19 cellular contexts compared by ENCODE assay signal in genomic region chr1:59113876-59114457, GRCh38.
"Had no signal": no experiment of that assay in that cellular context is flagged by ENCODE, and none has a peak within 500 bp of the region (broad histone marks: within the 10 kb centered on the region; RNA-seq: fewer than 3 reads in every experiment).

No MANE protein-coding gene starts in this region.

- H3K4me3 ChIP-seq: coronary artery, lung, ovary, spleen, stomach, testis, upper lobe of right lung had no signal

- H3K9me3 ChIP-seq: ovary, spleen, stomach, testis, upper lobe of right lung had no signal

- H3K4me1 Mint-ChIP-seq: naive B cell had no signal

- H3K36me3 ChIP-seq: ovary, spleen, stomach, upper lobe of right lung had no signal

- H3K27me3 Mint-ChIP-seq: activated CD8-positive, alpha-beta T cell treated with anti-CD3 and anti-CD28 coated beads for 36 hours; naive B cell had no signal

- H3K9me3 Mint-ChIP-seq: activated CD8-positive, alpha-beta T cell treated with anti-CD3 and anti-CD28 coated beads for 36 hours; activated naive CD4-positive, alpha-beta T cell treated with anti-CD3 and anti-CD28 coated beads, Interleukin-2, amount 50 U/mL, for 72 hours; brain; naive B cell; WTC11 had no signal

- ATAC-seq: activated CD8-positive, alpha-beta T cell treated with anti-CD3 and anti-CD28 coated beads for 36 hours; activated naive CD4-positive, alpha-beta T cell treated with anti-CD3 and anti-CD28 coated beads, Interleukin-2, amount 50 U/mL, for 72 hours; esophagus mucosa; sciatic nerve; upper lobe of right lung; WTC11 had no signal

- H3K27me3 ChIP-seq: ovary, spleen, stomach, testis, upper lobe of right lung had no signal

- H3K4me3 Mint-ChIP-seq: activated CD8-positive, alpha-beta T cell treated with anti-CD3 and anti-CD28 coated beads for 36 hours; brain; naive B cell; WTC11 had no signal

- H3K36me3 Mint-ChIP-seq: activated naive CD4-positive, alpha-beta T cell treated with anti-CD3 and anti-CD28 coated beads, Interleukin-2, amount 50 U/mL, for 72 hours; brain; naive B cell; WTC11 had no signal

- H3K27ac Mint-ChIP-seq: activated CD8-positive, alpha-beta T cell treated with anti-CD3 and anti-CD28 coated beads for 36 hours; activated naive CD4-positive, alpha-beta T cell treated with anti-CD3 and anti-CD28 coated beads, Interleukin-2, amount 50 U/mL, for 72 hours; brain; WTC11 had no signal

- H3K4me1 ChIP-seq: spleen, stomach, testis, upper lobe of right lung had no signal

- DNase-seq: activated CD4-positive, alpha-beta T cell treated with anti-CD3 and anti-CD28 coated beads for 48 hours; activated CD8-positive, alpha-beta T cell treated with anti-CD3 and anti-CD28 coated beads for 36 hours; activated gamma-delta T cell; activated T-cell treated with anti-CD3 and anti-CD28 coated beads, Interleukin-2, amount 50 U/mL, for 48 hours; central memory CD4-positive, alpha-beta T cell; islet precursor cell; naive B cell; ovary; spleen; stomach; testis; upper lobe of right lung had no signal

- H3K27ac ChIP-seq: coronary artery, ovary, spleen, stomach, testis, upper lobe of right lung had no signal
